ENCODE assay signal across 8 cellular contexts in the genomic region with DNA sequence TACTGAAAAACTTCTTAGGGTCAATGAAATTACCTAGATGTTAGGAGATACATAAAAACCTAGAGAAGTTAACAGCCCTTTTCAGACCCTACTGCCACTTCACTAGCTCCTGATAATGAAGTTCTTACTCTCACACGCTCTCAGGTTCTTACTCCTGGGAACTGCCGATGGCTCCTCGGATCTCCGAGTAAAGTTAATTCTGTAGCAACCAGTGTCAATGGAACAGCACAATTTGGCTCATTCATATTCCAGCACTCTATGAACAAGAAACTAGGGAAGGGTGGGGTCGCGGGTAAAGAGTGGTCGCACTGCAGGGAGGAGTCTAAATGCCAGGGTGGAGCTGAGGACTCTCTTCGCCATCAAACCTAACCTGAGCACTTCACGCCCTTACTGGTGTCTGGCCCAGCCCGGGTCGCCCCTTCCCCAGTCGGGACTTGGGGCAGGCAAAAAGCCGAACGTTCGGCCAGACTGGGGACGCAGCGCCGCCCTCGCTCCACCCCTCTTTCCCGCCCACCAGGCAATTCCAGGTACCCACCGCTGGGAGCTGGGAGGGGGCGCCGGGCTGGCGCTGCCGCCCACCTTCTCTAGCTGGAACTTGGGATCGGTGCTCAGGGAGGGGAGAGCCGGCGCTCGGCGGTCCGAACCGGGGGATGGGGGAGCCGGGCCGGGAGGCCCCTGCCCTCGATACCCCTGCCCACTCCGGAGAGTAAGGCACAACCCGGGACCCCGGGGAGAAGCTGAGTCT. TPM values are rescaled to one million over a fixed set of nuclear protein-coding genes. Genes with fewer than 3 reads are reported as not detected.
DNase-seq lines count a peak whose midpoint lies in the region; ATAC-seq, FAIRE-seq and TF ChIP-seq lines count a peak whose summit lies in the region.

No MANE protein-coding gene starts in this region.

- H3K4me3 ChIP-seq in PC-3 (ENCODE audit: low read length) (peak overlapping the region; percentile 92), neuron (ENCODE audit: low read length) (peak overlapping the region; percentile 72), testis (peak overlapping the region; percentile 91 to 96)

- intact Hi-C loops in PC-3 (cut with micrococcal nuclease), result loop anchor here (1.0 to 2.0 kb wide), 3 partner anchors 31 to 95 kb away; no protein-coding TSS in a partner anchor
- intact Hi-C loops in testis (cut with DNase I; ENCODE audit: low total_unique reads), result no loop called here

- TF ChIP-seq CTCF in PC-3 (conservative IDR thresholded peaks at IDR 0.05; ENCODE audit: low read depth, low read length), result peak; percentile 38
- TF ChIP-seq CTCF in testis (IDR thresholded peaks at IDR 0.05), result peak in 2 of 3 experiments; percentile 16 to 44

- TF ChIP-seq POLR2A in testis (IDR thresholded peaks at IDR 0.05), result no peak

- peak overlapping the region; percentile 88 for H3K9ac ChIP-seq in PC-3 (ENCODE audit: low read length)

- no peaks in the 10 kb centered on the region for H3F3A ChIP-seq in PC-3 (ENCODE audit: low read length, unreplicated experiment)

- WGBS in testis, 2 donors, result 2% methylated on average over 6 to 32 of the region's 38 CpGs

- ATAC-seq in GM19455 (IDR thresholded peaks at IDR 0.05; ENCODE audit: unreplicated experiment) (peak; percentile 73), HG03558 (IDR thresholded peaks at IDR 0.05; ENCODE audit: extremely low read depth, unreplicated experiment) (peak; percentile 19), PC-3 (peak; percentile 77)

- CTCF ChIA-PET in PC-3 (lab: Charles Lee), result no interaction called here

- TSS peak; percentile 64 for BruUV-seq in PC-3 (replicated peaks; lab: Mats Ljungman, UMichigan)

- peak; percentile 86 for DNase-seq in D341Med (ENCODE audit: low spot score)
- DNase-seq in PC-3, result peak; percentile 63
- DNase-seq in activated effector memory CD4-positive, alpha-beta T cell treated with Interleukin-2 at 50 U/mL for 16 hours, result peak; percentile 18
- peak; percentile 38 to 41 for DNase-seq in frontal cortex (ENCODE audit: low spot score in 2 of 2)
- peak; percentile 71 for DNase-seq in testis

- H3K27ac ChIP-seq in PC-3 (ENCODE audit: low read length), result peak overlapping the region; percentile 29; the same call in 1 of the 2 replicates
- peak overlapping the region; percentile 84 to 89 for H3K27ac ChIP-seq in testis

- H3K9me3 ChIP-seq in PC-3 (ENCODE audit: low read length), result no peaks in the 10 kb centered on the region
- H3K9me3 ChIP-seq in neuron (ENCODE audit: low read length), result no peaks in the 10 kb centered on the region
- H3K9me3 ChIP-seq in testis, result no peaks in the 10 kb centered on the region

- POLR2A ChIA-PET in PC-3 (lab: Charles Lee; ENCODE audit: unreplicated experiment), result interaction anchor here (0.6 to 0.8 kb wide), 2 partner anchors 44 to 45 kb away, joined by 4 to 5 read pairs; no protein-coding TSS in a partner anchor

- H4K20me1 ChIP-seq in PC-3 (ENCODE audit: low read length), result no peaks in the 10 kb centered on the region

- H3K27me3 ChIP-seq in PC-3 (ENCODE audit: low read length) (no peaks in the 10 kb centered on the region), neuron (ENCODE audit: insufficient read depth, low read length) (no peaks in the 10 kb centered on the region), testis (no peaks in the 10 kb centered on the region)

- no peak for FAIRE-seq in frontal cortex (lab: Jason Lieb, UNC)

- H3K36me3 ChIP-seq in PC-3 (ENCODE audit: low read depth, low read length), result no peaks in the 10 kb centered on the region
- no peaks in the 10 kb centered on the region for H3K36me3 ChIP-seq in neuron (ENCODE audit: insufficient read depth, low read length)
- no peaks in the 10 kb centered on the region for H3K36me3 ChIP-seq in testis (ENCODE audit: low read depth, missing control alignments)

- H3K4me2 ChIP-seq in PC-3 (ENCODE audit: low read length), result peak overlapping the region; percentile 92

- H3K9me2 ChIP-seq in PC-3 (replicated peaks; ENCODE audit: low read length), result no peaks in the 10 kb centered on the region

- peaks cover 55% of the 10 kb centered on the region for H3K79me2 ChIP-seq in PC-3 (ENCODE audit: low read length)

- H2AFZ ChIP-seq in PC-3 (ENCODE audit: low read length), result peak overlapping the region; percentile 93
- H2AFZ ChIP-seq in neuron (ENCODE audit: low read depth, low read length), result peak overlapping the region; percentile 86

- H3K4me1 ChIP-seq in PC-3 (ENCODE audit: insufficient read depth, low read length), result peaks cover 7% of the 10 kb centered on the region
- peaks cover 3% of the 10 kb centered on the region for H3K4me1 ChIP-seq in neuron (ENCODE audit: insufficient read depth, low read length)
- H3K4me1 ChIP-seq in testis, result no peaks in the 10 kb centered on the region

RNA-seq across cellular contexts. Expression of a gene that starts 0.7 kb away (rescaled TPM):
- total RNA-seq in PC-3 (2014; rRNA removed), result 8.2 and 11.2 TPM in 2 replicates
- 34.2 TPM for total RNA-seq in frontal cortex
- 1 to 10 TPM; 5.6 to 6.0 TPM for total RNA-seq in testis
- polyA plus RNA-seq in testis (ENCODE audit: insufficient read depth, low read depth, low replicate concordance), result 11.8 TPM

RNA-seq across cellular contexts. Expression of a gene that starts 49.2 kb away (rescaled TPM):
- total RNA-seq in PC-3 (2014; rRNA removed) (8.9 and 10.4 TPM in 2 replicates), frontal cortex (1.6 TPM), testis (1 to 10 TPM; 5.3 to 6.1 TPM)
- polyA plus RNA-seq in testis (ENCODE audit: insufficient read depth, low read depth, low replicate concordance), result 12.6 TPM

Comparison
In these comparisons a context has a peak if more than half of its experiments do, and no peak if none do; other contexts are left out.
1. Peak in every context shown above with its lines: DNase-seq, ATAC-seq, H3K4me3 ChIP-seq and H3K27ac ChIP-seq.
2. DNase-seq: peak in every context shown above with its lines; median percentile 86 in D341Med; 71 in testis; 63 in PC-3; 40 in frontal cortex; 18 in activated effector memory CD4-positive, alpha-beta T cell treated with Interleukin-2 at 50 U/mL for 16 hours.
3. ATAC-seq: peak in every context shown above with its lines; median percentile 77 in PC-3; 73 in GM19455; 19 in HG03558.